1 cellular context compared by ENCODE assay signal in genomic region chr12:49200882-49201594, GRCh38.
TF ChIP-seq lines count a peak whose summit lies in the region.

No MANE protein-coding gene starts in this region.

TF ChIP-seq in H1, 55 proteins besides CTCF, POLR2A, EP300 and RAD21 (continued from another document):
- TF ChIP-seq, protein P1, sequence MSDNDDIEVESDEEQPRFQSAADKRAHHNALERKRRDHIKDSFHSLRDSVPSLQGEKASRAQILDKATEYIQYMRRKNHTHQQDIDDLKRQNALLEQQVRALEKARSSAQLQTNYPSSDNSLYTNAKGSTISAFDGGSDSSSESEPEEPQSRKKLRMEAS (IDR thresholded peaks at IDR 0.05) = no peak
- peak; percentile 56; the same call in 1 of the 2 replicates for TF ChIP-seq CEBPB (IDR thresholded peaks at IDR 0.05; ENCODE audit: low read depth, low read length)
